ENCODE assay signal across 8 cellular contexts in the genomic region with DNA sequence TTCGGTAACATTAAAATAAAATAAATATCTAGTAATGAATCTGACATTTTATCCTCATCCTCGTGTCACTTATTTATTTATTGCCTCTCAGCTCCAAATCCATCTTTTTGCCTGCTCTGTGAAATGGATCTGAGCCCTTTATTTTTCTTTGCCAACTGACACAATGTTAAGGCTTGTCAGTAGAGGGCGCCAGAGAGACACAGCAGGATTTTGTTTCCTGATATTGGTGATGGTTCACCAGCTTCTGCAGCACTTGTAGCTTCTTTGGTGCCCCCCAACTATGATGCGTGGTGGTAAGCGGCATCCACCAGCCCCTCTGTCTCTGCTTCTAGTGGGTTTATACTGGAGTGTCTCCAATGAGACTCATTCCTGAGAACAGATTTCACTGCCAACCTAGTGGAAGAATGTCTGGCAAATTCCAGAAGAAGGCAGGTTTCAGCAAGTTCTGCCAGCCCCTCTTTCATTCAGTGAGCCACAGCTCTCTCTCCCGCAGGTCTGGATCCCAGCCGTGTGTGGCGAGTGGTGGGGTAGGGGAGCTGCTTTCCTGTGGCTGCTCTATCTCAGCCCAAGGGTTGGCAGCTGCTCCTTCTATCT.
A peak's percentile ranks its signal among the peaks of the same experiment; 100 is the strongest.
DNase-seq lines count a peak whose midpoint lies in the region; ATAC-seq and TF ChIP-seq lines count a peak whose summit lies in the region.

No MANE protein-coding gene starts in this region.

- ATAC-seq in HG02759 (IDR thresholded peaks at IDR 0.05; ENCODE audit: unreplicated experiment), result peak; percentile 79
- ATAC-seq in GM21825 (IDR thresholded peaks at IDR 0.05; ENCODE audit: unreplicated experiment), result no peak

- no peak overlapping the region for H3K4me3 ChIP-seq in fibroblast of villous mesenchyme (ENCODE audit: low read depth, low read length)

- DNase-seq in activated T-cell treated with anti-CD3 and anti-CD28 coated beads for 1 hour (ENCODE audit: low read depth), result peak; percentile 23
- DNase-seq in activated T-cell treated with anti-CD3 and anti-CD28 coated beads, Interleukin-2, amount 50 U/mL, for 1 hour, result no peak
- peak; percentile 27 for DNase-seq in NCI-H748 treated with DMSO at 0.1 percent for 48 hours (lab: John Stamatoyannopoulos, UW)
- DNase-seq in activated T-cell treated with anti-CD3 and anti-CD28 coated beads for 24 hours (ENCODE audit: low read depth), result peak; percentile 32
- peak; percentile 27 for DNase-seq in fibroblast of villous mesenchyme (ENCODE audit: low read depth)
- DNase-seq in stimulated activated CD4-positive, alpha-beta T cell treated with anti-CD3 and anti-CD28 coated beads, Interleukin-12 subunit alpha, Interleukin-12 subunit beta, amount 100 ng/mL, for 24 hours (ENCODE audit: low read depth in 2 of 2), result peak; percentile 6 to 43

- TF ChIP-seq CTCF in fibroblast of villous mesenchyme (IDR thresholded peaks at IDR 0.05; ENCODE audit: insufficient read depth, low read depth, low read length), result peak; percentile 85
